ENCODE assay signal across 9 cellular contexts in the genomic region with DNA sequence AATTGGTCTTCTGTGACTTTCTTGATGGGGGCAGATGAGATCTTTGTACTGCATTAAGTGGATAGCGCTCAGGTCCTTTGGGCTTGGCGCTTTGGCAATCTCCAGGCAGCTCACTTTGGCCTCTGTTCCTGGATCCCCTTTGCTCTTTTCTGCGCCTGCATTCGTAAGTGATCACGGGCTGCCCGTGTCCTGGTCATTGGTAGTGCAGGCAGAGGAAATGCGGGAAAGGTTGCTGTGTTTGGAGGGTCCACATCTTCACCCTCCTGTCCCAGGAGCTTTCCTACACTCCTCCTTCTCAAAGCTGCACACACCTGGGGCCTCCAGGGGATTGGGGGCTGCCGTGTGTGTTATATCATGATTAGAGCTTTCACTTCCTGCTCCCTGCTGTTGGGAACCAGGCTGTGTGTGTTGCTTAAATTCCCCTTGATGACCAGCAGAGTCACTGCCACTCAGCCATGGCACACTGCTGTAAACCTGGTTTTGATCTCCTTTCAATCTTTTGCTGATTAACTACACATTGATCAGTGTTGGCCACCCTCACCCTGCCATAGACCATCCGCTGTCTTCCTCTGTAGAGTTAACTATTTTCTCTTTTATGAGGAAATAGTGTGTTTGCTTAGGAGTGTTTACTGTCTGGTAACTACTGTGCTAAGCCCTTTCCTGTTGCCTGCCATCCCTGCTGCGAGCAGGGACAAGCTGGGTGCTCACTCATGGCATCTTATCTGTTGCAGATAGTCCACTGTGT. TPM values are rescaled to one million over a fixed set of nuclear protein-coding genes. Genes with fewer than 3 reads are reported as not detected.
DNase-seq lines count a peak whose midpoint lies in the region; ATAC-seq and TF ChIP-seq lines count a peak whose summit lies in the region.
"Had no signal": no experiment of that assay in that cellular context is flagged by ENCODE, and none has a peak within 500 bp of the region (broad histone marks: within the 10 kb centered on the region; RNA-seq: fewer than 3 reads in every experiment).

No MANE protein-coding gene starts in this region.

- ATAC-seq in GM18505 (IDR thresholded peaks at IDR 0.05; ENCODE audit: unreplicated experiment) (peak; percentile 46), body of pancreas (no peak), HG03135 (IDR thresholded peaks at IDR 0.05; ENCODE audit: unreplicated experiment) (no peak)

- no peak overlapping the region for H2AFZ ChIP-seq in ACC112 (ENCODE audit: low read length, unreplicated experiment)
- no peak overlapping the region for H2AFZ ChIP-seq in OCI-LY3 (ENCODE audit: low read depth, low read length)

- H3K9ac ChIP-seq in OCI-LY3 (ENCODE audit: low read length) = peak overlapping the region; percentile 96

- H3K27me3 ChIP-seq in ACC112 (ENCODE audit: insufficient read depth, low read length) (no peaks in the 10 kb centered on the region), OCI-LY3 (ENCODE audit: low read depth, low read length) (no peaks in the 10 kb centered on the region), body of pancreas (no peaks in the 10 kb centered on the region)
- H3K27me3 ChIP-seq: dorsolateral prefrontal cortex had no signal

- intact Hi-C loops in body of pancreas (cut with DNase I) = no loop called here

- peaks cover 4% of the 10 kb centered on the region; the same call in 1 of the 2 replicates for H4K20me1 ChIP-seq in OCI-LY3 (ENCODE audit: insufficient read depth, low read length)

- peak overlapping the region; percentile 99 for H3K4me3 ChIP-seq in ACC112 (ENCODE audit: low read depth, low read length)
- peak overlapping the region; percentile 87 for H3K4me3 ChIP-seq in OCI-LY3 (ENCODE audit: low read length)
- H3K4me3 ChIP-seq in fibroblast of the aortic adventitia (ENCODE audit: low read depth, low read length) = peak overlapping the region; percentile 10
- no peak overlapping the region for H3K4me3 ChIP-seq in body of pancreas

- H3K36me3 ChIP-seq in ACC112 (ENCODE audit: insufficient read depth, low read length) (peaks cover 11% of the 10 kb centered on the region; the same call in 1 of the 2 replicates), OCI-LY3 (replicated peaks; ENCODE audit: low read depth, low read length) (peaks cover 30% of the 10 kb centered on the region), body of pancreas (replicated peaks in 1 of 2; ENCODE audit: insufficient read depth in 1 of 2, low read depth in 2 of 2) (no peaks in the 10 kb centered on the region)

- H3K4me1 ChIP-seq in ACC112 (ENCODE audit: control insufficient read depth, insufficient read depth, low read length, unreplicated experiment) (peaks cover 36% of the 10 kb centered on the region), OCI-LY3 (ENCODE audit: low read length) (peaks cover 20% of the 10 kb centered on the region), body of pancreas (peaks cover 11% of the 10 kb centered on the region)

- WGBS in body of pancreas, 2 donors = 82 to 91% methylated on average over 10 of the region's 10 CpGs

- H3K9me3 ChIP-seq in OCI-LY3 (ENCODE audit: insufficient read depth, low read length) = no peaks in the 10 kb centered on the region
- H3K9me3 ChIP-seq in body of pancreas = no peaks in the 10 kb centered on the region

- H3K27ac ChIP-seq in ACC112 (ENCODE audit: low read depth, low read length) = no peak overlapping the region
- peak overlapping the region; percentile 11 for H3K27ac ChIP-seq in OCI-LY3 (ENCODE audit: low read length)
- no peak overlapping the region for H3K27ac ChIP-seq in body of pancreas

- H3K79me2 ChIP-seq in ACC112 (ENCODE audit: control insufficient read depth, insufficient read depth, low read length, unreplicated experiment) (peaks cover 4% of the 10 kb centered on the region), OCI-LY3 (ENCODE audit: low read length) (peaks cover 20% of the 10 kb centered on the region)

- peak overlapping the region; percentile 91 for H3K4me2 ChIP-seq in OCI-LY3 (ENCODE audit: low read length)

- TF ChIP-seq CTCF in OCI-LY3 (IDR thresholded peaks at IDR 0.05; ENCODE audit: low read depth, low read length) = no peak; the same call in 1 of the 2 replicates
- TF ChIP-seq CTCF in fibroblast of the aortic adventitia (IDR thresholded peaks at IDR 0.05; ENCODE audit: insufficient read depth, low read length) = no peak
- TF ChIP-seq CTCF in body of pancreas (IDR thresholded peaks at IDR 0.05) = no peak

- no peak for TF ChIP-seq POLR2A in GM18505 (IDR thresholded peaks at IDR 0.05; ENCODE audit: borderline replicate concordance, extremely low read depth, insufficient read depth, insufficient read length)
- no peak for TF ChIP-seq POLR2A in body of pancreas (IDR thresholded peaks at IDR 0.05)

- DNase-seq in fibroblast of the aortic adventitia (ENCODE audit: low read depth) (no peak), SW480 (ENCODE audit: low spot score) (no peak), body of pancreas (no peak), NCI-H1048 (lab: John Stamatoyannopoulos, UW) (no peak)
- DNase-seq: dorsolateral prefrontal cortex had no signal

RNA-seq across cellular contexts. Expression of gene SNHG17, which starts 13.0 kb away (rescaled TPM):
- total RNA-seq in fibroblast of the aortic adventitia (ENCODE audit: low replicate concordance) (7.4 and 8.4 TPM in 2 replicates), body of pancreas (10 to 100 TPM; 18.2 to 42.5 TPM)

RNA-seq across cellular contexts. Expression of gene RALGAPB, which starts 24.5 kb away (rescaled TPM):
- total RNA-seq in fibroblast of the aortic adventitia (ENCODE audit: low replicate concordance) (48.7 and 49.0 TPM in 2 replicates), body of pancreas (10 to 100 TPM; 23.1 to 24.4 TPM)

Comparison
In these comparisons a context has a peak if more than half of its experiments do, and no peak if none do; other contexts are left out.
1. H3K4me3 ChIP-seq: peak in ACC112 (single experiment), OCI-LY3 (single experiment) and fibroblast of the aortic adventitia (single experiment); none in body of pancreas (0 of 2).